In the genomic region with DNA sequence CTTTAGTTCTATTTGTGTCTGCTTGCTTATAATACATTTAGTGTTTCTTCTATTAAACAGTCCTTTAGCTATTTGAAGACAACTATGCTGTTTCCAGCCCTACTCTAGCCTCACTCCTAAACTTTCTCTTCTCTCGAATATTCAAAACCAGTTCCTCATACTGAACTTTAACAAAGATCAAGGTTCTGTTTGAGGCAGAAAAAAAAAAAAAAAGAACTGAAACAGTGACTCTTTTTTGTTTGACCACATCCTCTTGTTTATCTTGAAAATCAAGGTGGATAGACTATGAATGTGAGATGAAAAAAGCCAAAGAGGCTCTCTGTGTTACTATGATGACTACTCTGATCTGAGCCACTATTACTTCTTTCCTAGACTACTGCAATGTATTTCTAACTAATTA, we compare ENCODE assay signal across 10 cellular contexts.
DNase-seq lines count a peak whose midpoint lies in the region; ATAC-seq and TF ChIP-seq lines count a peak whose summit lies in the region.
"Had no signal": no experiment of that assay in that cellular context is flagged by ENCODE, and none has a peak within 500 bp of the region (broad histone marks: within the 10 kb centered on the region; RNA-seq: fewer than 3 reads in every experiment).

No MANE protein-coding gene starts in this region.

- no peak overlapping the region for H3K4me2 ChIP-seq in PC-3 (ENCODE audit: low read length)

- peak; percentile 93 for ATAC-seq in HG03045 (IDR thresholded peaks at IDR 0.05; ENCODE audit: unreplicated experiment)
- ATAC-seq in PC-3: peak; percentile 81

- H3K9me2 ChIP-seq in PC-3 (replicated peaks; ENCODE audit: low read length): no peaks in the 10 kb centered on the region

- no peaks in the 10 kb centered on the region for H3K79me2 ChIP-seq in PC-3 (ENCODE audit: low read length)

- no peaks in the 10 kb centered on the region for H3K36me3 ChIP-seq in PC-3 (ENCODE audit: low read depth, low read length)
- no peaks in the 10 kb centered on the region for H3K36me3 ChIP-seq in colonic mucosa

- H3K9me3 ChIP-seq in PC-3 (ENCODE audit: low read length) (no peaks in the 10 kb centered on the region), colonic mucosa (no peaks in the 10 kb centered on the region)

- no peak overlapping the region for H3K4me3 ChIP-seq in PC-3 (ENCODE audit: low read length)
- no peak overlapping the region for H3K4me3 ChIP-seq in colonic mucosa

- peaks cover 45% of the 10 kb centered on the region for H3K4me1 Mint-ChIP-seq in activated naive CD4-positive, alpha-beta T cell treated with anti-CD3 and anti-CD28 coated beads, Interleukin-2, amount 50 U/mL, for 24 hours
- H3K4me1 Mint-ChIP-seq in stimulated activated naive CD8-positive, alpha-beta T cell treated with anti-CD3 and anti-CD28 coated beads, Interleukin-15, Interleukin-2, amounts not matched to agents 100 ng/mL and 50 ng/mL, for 24 hours (ENCODE audit: low read depth): peaks cover 41% of the 10 kb centered on the region

- H4K20me1 ChIP-seq in PC-3 (ENCODE audit: low read length): no peaks in the 10 kb centered on the region

- peak overlapping the region; percentile 37 for H3K27ac Mint-ChIP-seq in activated naive CD4-positive, alpha-beta T cell treated with anti-CD3 and anti-CD28 coated beads, Interleukin-2, amount 50 U/mL, for 24 hours
- H3K27ac Mint-ChIP-seq in stimulated activated naive CD8-positive, alpha-beta T cell treated with anti-CD3 and anti-CD28 coated beads, Interleukin-15, Interleukin-2, amounts not matched to agents 100 ng/mL and 50 ng/mL, for 24 hours: peak overlapping the region; percentile 81

- peaks cover 6% of the 10 kb centered on the region for H3K9me3 Mint-ChIP-seq in activated naive CD4-positive, alpha-beta T cell treated with anti-CD3 and anti-CD28 coated beads, Interleukin-2, amount 50 U/mL, for 24 hours
- peaks cover 17% of the 10 kb centered on the region for H3K9me3 Mint-ChIP-seq in stimulated activated naive CD8-positive, alpha-beta T cell treated with anti-CD3 and anti-CD28 coated beads, Interleukin-15, Interleukin-2, amounts not matched to agents 100 ng/mL and 50 ng/mL, for 24 hours

- intact Hi-C loops in PC-3 (cut with micrococcal nuclease) (no loop called here), colonic mucosa (cut with DNase I) (no loop called here)

- DNase-seq in activated naive CD4-positive, alpha-beta T cell treated with Interleukin-2 at 50 U/mL for 16 hours: no peak
- DNase-seq in PC-3: peak; percentile 60
- no peak for DNase-seq in colonic mucosa
- DNase-seq in kidney glomerular epithelial cell (lab: John Stamatoyannopoulos, UW): no peak
- no peak for DNase-seq in activated gamma-delta T cell (lab: John Stamatoyannopoulos, UW)
- DNase-seq: midbrain, NCI-H510A treated with DMSO at 0.1 percent for 48 hours had no signal

- CTCF ChIA-PET in PC-3 (lab: Charles Lee): interaction anchor here (0.6 to 1.0 kb wide), 3 partner anchors 9 to 289 kb away, joined by 3 to 5 read pairs (median 4); no protein-coding TSS in a partner anchor

- 0 out of 2 replicates have a peak overlapping the region, but pooled peaks have one; percentile 17 for H2AFZ ChIP-seq in PC-3 (ENCODE audit: low read length)

- H3K4me3 Mint-ChIP-seq in activated naive CD4-positive, alpha-beta T cell treated with anti-CD3 and anti-CD28 coated beads, Interleukin-2, amount 50 U/mL, for 24 hours: peak overlapping the region; percentile 63
- H3K4me3 Mint-ChIP-seq in stimulated activated naive CD8-positive, alpha-beta T cell treated with anti-CD3 and anti-CD28 coated beads, Interleukin-15, Interleukin-2, amounts not matched to agents 100 ng/mL and 50 ng/mL, for 24 hours: peak overlapping the region; percentile 51

- H3K9ac ChIP-seq in PC-3 (ENCODE audit: low read length): no peak overlapping the region
- no peak overlapping the region for H3K9ac ChIP-seq in colonic mucosa (ENCODE audit: low read depth in 2 of 2, low read length in 2 of 2)

- no peak overlapping the region for H3K27ac ChIP-seq in PC-3 (ENCODE audit: low read length)
- no peak overlapping the region for H3K27ac ChIP-seq in colonic mucosa

- H3K27me3 Mint-ChIP-seq in activated naive CD4-positive, alpha-beta T cell treated with anti-CD3 and anti-CD28 coated beads, Interleukin-2, amount 50 U/mL, for 24 hours: no peaks in the 10 kb centered on the region
- no peaks in the 10 kb centered on the region for H3K27me3 Mint-ChIP-seq in stimulated activated naive CD8-positive, alpha-beta T cell treated with anti-CD3 and anti-CD28 coated beads, Interleukin-15, Interleukin-2, amounts not matched to agents 100 ng/mL and 50 ng/mL, for 24 hours

- H3F3A ChIP-seq in PC-3 (ENCODE audit: low read length, unreplicated experiment): no peaks in the 10 kb centered on the region

- POLR2A ChIA-PET in PC-3 (lab: Charles Lee; ENCODE audit: unreplicated experiment): no interaction called here

- TF ChIP-seq CTCF in PC-3 (conservative IDR thresholded peaks at IDR 0.05; ENCODE audit: low read depth, low read length) (no peak), colonic mucosa (IDR thresholded peaks at IDR 0.05) (no peak)

- peaks cover 5% of the 10 kb centered on the region for H3K36me3 Mint-ChIP-seq in activated naive CD4-positive, alpha-beta T cell treated with anti-CD3 and anti-CD28 coated beads, Interleukin-2, amount 50 U/mL, for 24 hours
- H3K36me3 Mint-ChIP-seq in stimulated activated naive CD8-positive, alpha-beta T cell treated with anti-CD3 and anti-CD28 coated beads, Interleukin-15, Interleukin-2, amounts not matched to agents 100 ng/mL and 50 ng/mL, for 24 hours (ENCODE audit: low read depth): peaks cover 13% of the 10 kb centered on the region

- BruUV-seq in PC-3 (replicated peaks; lab: Mats Ljungman, UMichigan): no TSS peak

- H3K27me3 ChIP-seq in PC-3 (ENCODE audit: low read length) (no peaks in the 10 kb centered on the region), colonic mucosa (no peaks in the 10 kb centered on the region)

- H3K4me1 ChIP-seq in PC-3 (ENCODE audit: insufficient read depth, low read length) (no peaks in the 10 kb centered on the region), colonic mucosa (no peaks in the 10 kb centered on the region)
